8 cellular contexts compared by ENCODE assay signal in genomic region chr17:42276359-42276608, GRCh38. TPM values are rescaled to one million over a fixed set of nuclear protein-coding genes. Genes with fewer than 3 reads are reported as not detected.
DNase-seq lines count a peak whose midpoint lies in the region; ATAC-seq and TF ChIP-seq lines count a peak whose summit lies in the region.

Gene STAT5B, minus strand, starts transcription at chr17:42276391. Its CDS starts 44,264 bp downstream, at chr17:42232127.

- no peaks in the 10 kb centered on the region for H3K9me3 Mint-ChIP-seq in endothelial cell (ENCODE audit: unreplicated experiment)

- peaks cover 41% of the 10 kb centered on the region for H3K4me1 Mint-ChIP-seq in endothelial cell (ENCODE audit: unreplicated experiment)

- DNase-seq in NCI-H2081 (lab: John Stamatoyannopoulos, UW) = peak; percentile 77 to 85
- no peak for DNase-seq in NCI-H2081 treated with DMSO at 0.1 percent for 48 hours (lab: John Stamatoyannopoulos, UW)
- peak; percentile 58 to 66 for DNase-seq in NOMO-1 (lab: John Stamatoyannopoulos, UW; ENCODE audit: unreplicated experiment in 2 of 2)
- peak; percentile 58 for DNase-seq in activated T-cell treated with anti-CD3 and anti-CD28 coated beads for 24 hours (ENCODE audit: low read depth)
- DNase-seq in endothelial cell (ENCODE audit: low spot score) = peak; percentile 73
- DNase-seq in midbrain (lab: John Stamatoyannopoulos, UW) = peak; percentile 65
- peak; percentile 49 for DNase-seq in stimulated activated naive CD4-positive, alpha-beta T cell treated with Interleukin-2 at 50 U/mL for 16 hours (lab: John Stamatoyannopoulos, UW)

- TF ChIP-seq CTCF in endothelial cell (IDR thresholded peaks at IDR 0.05; ENCODE audit: unreplicated experiment) = no peak

- H3K27ac Mint-ChIP-seq in endothelial cell (ENCODE audit: unreplicated experiment) = peak within 1 kb of the TSS; percentile 89

- ATAC-seq in HG02943 (IDR thresholded peaks at IDR 0.05; ENCODE audit: low read depth, unreplicated experiment) = peak; percentile 54

- peaks cover 7% of the 10 kb centered on the region for H3K27me3 Mint-ChIP-seq in endothelial cell (ENCODE audit: unreplicated experiment)

- peak within 1 kb of the TSS; percentile 99 for H3K4me3 Mint-ChIP-seq in endothelial cell (ENCODE audit: unreplicated experiment)

- no peaks in the 10 kb centered on the region for H3K36me3 Mint-ChIP-seq in endothelial cell (ENCODE audit: low read depth, unreplicated experiment)

RNA-seq across cellular contexts. Expression of gene STAT5B, which starts in this region (rescaled TPM):
- 40.2 TPM for total RNA-seq in endothelial cell (ENCODE audit: unreplicated experiment)
